15 cellular contexts compared by ENCODE assay signal in genomic region chr9:21683484-21684175, GRCh38.
"Had no signal": no experiment of that assay in that cellular context is flagged by ENCODE, and none has a peak within 500 bp of the region (broad histone marks: within the 10 kb centered on the region; RNA-seq: fewer than 3 reads in every experiment).

No MANE protein-coding gene starts in this region.

- H3K27me3 ChIP-seq: gastroesophageal sphincter, neural progenitor cell had no signal

- H3K27me3 Mint-ChIP-seq: stimulated activated naive CD8-positive, alpha-beta T cell treated with anti-CD3 and anti-CD28 coated beads, Interleukin-15, amount 100 ng/mL, for 72 hours had no signal

- DNase-seq: activated CD4-positive, alpha-beta T cell treated with anti-CD3 and anti-CD28 coated beads, Interleukin-2, amount 10 ng/mL, durations not matched to agents 7 days and 5 days; activated naive CD4-positive, alpha-beta T cell treated with anti-CD3 and anti-CD28 coated beads, Interleukin-2, amount 10 ng/mL, durations not matched to agents 7 days and 5 days; activated T-cell treated with anti-CD3 and anti-CD28 coated beads for 4 hours; amygdala; kidney; left ventricle myocardium superior; pancreas; stimulated activated CD4-positive, alpha-beta T cell treated with anti-CD3 and anti-CD28 coated beads, Interleukin-4, amount 100 ng/mL, for 1 hour; stimulated activated CD8-positive, alpha-beta memory T cell treated with anti-CD3 and anti-CD28 coated beads, Interleukin-4, amount 100 ng/mL, for 48 hours; stimulated activated naive CD8-positive, alpha-beta T cell treated with anti-CD3 and anti-CD28 coated beads, Interleukin-15, amount 100 ng/mL, for 72 hours had no signal

- H3K9me3 Mint-ChIP-seq: activated CD4-positive, alpha-beta T cell treated with anti-CD3 and anti-CD28 coated beads, Interleukin-2, amount 10 ng/mL, durations not matched to agents 7 days and 5 days; activated naive CD4-positive, alpha-beta T cell treated with anti-CD3 and anti-CD28 coated beads, Interleukin-2, amount 10 ng/mL, durations not matched to agents 7 days and 5 days; activated T-helper 17 cell treated with anti-CD3 and anti-CD28 coated beads, Interleukin-2, amount 50 U/mL, for 72 hours; neural progenitor cell; stimulated activated naive CD8-positive, alpha-beta T cell treated with anti-CD3 and anti-CD28 coated beads, Interleukin-15, amount 100 ng/mL, for 72 hours; WTC11 had no signal

- H3K9me3 ChIP-seq: gastroesophageal sphincter, pancreas, thoracic aorta had no signal

- H3K4me1 ChIP-seq: pancreas had no signal

- H3K4me2 ChIP-seq: neural progenitor cell had no signal

- H3K4me1 Mint-ChIP-seq: neural progenitor cell had no signal

- H3K27ac Mint-ChIP-seq: activated CD4-positive, alpha-beta T cell treated with anti-CD3 and anti-CD28 coated beads, Interleukin-2, amount 10 ng/mL, durations not matched to agents 7 days and 5 days; activated naive CD4-positive, alpha-beta T cell treated with anti-CD3 and anti-CD28 coated beads, Interleukin-2, amount 10 ng/mL, durations not matched to agents 7 days and 5 days; neural progenitor cell; WTC11 had no signal

- H3K4me3 ChIP-seq: gastroesophageal sphincter, neural progenitor cell, pancreas, thoracic aorta had no signal

- H3K27ac ChIP-seq: gastroesophageal sphincter, neural progenitor cell, pancreas, thoracic aorta had no signal

- H3K4me3 Mint-ChIP-seq: activated CD4-positive, alpha-beta T cell treated with anti-CD3 and anti-CD28 coated beads, Interleukin-2, amount 10 ng/mL, durations not matched to agents 7 days and 5 days; activated naive CD4-positive, alpha-beta T cell treated with anti-CD3 and anti-CD28 coated beads, Interleukin-2, amount 10 ng/mL, durations not matched to agents 7 days and 5 days; neural progenitor cell; stimulated activated naive CD8-positive, alpha-beta T cell treated with anti-CD3 and anti-CD28 coated beads, Interleukin-15, amount 100 ng/mL, for 72 hours; WTC11 had no signal

- H3K9ac ChIP-seq: neural progenitor cell had no signal

- H3K36me3 ChIP-seq: gastroesophageal sphincter, neural progenitor cell, pancreas, thoracic aorta had no signal

- FAIRE-seq: kidney, pancreas had no signal

- H3K36me3 Mint-ChIP-seq: activated naive CD4-positive, alpha-beta T cell treated with anti-CD3 and anti-CD28 coated beads, Interleukin-2, amount 10 ng/mL, durations not matched to agents 7 days and 5 days; neural progenitor cell; WTC11 had no signal

- ATAC-seq: gastroesophageal sphincter, left ventricle myocardium superior, pancreas, WTC11 had no signal

- H2AFZ ChIP-seq: neural progenitor cell had no signal
